ENCODE assay signal across 9 cellular contexts in genomic region chr5:181259974-181260719, GRCh38. TPM values are rescaled to one million over a fixed set of nuclear protein-coding genes. Genes with fewer than 3 reads are reported as not detected.
DNase-seq lines count a peak whose midpoint lies in the region; ATAC-seq and TF ChIP-seq lines count a peak whose summit lies in the region.
"Had no signal": no experiment of that assay in that cellular context is flagged by ENCODE, and none has a peak within 500 bp of the region (broad histone marks: within the 10 kb centered on the region; RNA-seq: fewer than 3 reads in every experiment).

No MANE protein-coding gene starts in this region.

- H2AFZ ChIP-seq in H9 (ENCODE audit: low read length): no peak overlapping the region

- no peaks in the 10 kb centered on the region for H4K20me1 ChIP-seq in H9 (ENCODE audit: control insufficient read depth, insufficient read depth, insufficient read length)

- no peak overlapping the region for H2BK15ac ChIP-seq in H9 (ENCODE audit: low read depth, low read length)

- no peak overlapping the region for H2BK120ac ChIP-seq in H9 (ENCODE audit: low read depth, low read length, poor library complexity, severe bottlenecking)

- H3K9ac ChIP-seq in H9 (ENCODE audit: extremely low read depth, insufficient read length, low read length): peak overlapping the region; percentile 64

- no peak overlapping the region for H4K5ac ChIP-seq in H9 (ENCODE audit: insufficient read length, low read depth, low read length)

- H3K36me3 Mint-ChIP-seq in H9 (ENCODE audit: insufficient read depth in 1 of 3, low read depth in 3 of 3): peaks cover 16 to 30% (median 29%) of the 10 kb centered on the region in 3 experiments; a peak in 6 of 7 replicates
- peaks cover 44% of the 10 kb centered on the region for H3K36me3 Mint-ChIP-seq in activated B cell treated with CpG ODN at 0.5 μM for 24 hours (ENCODE audit: low read depth)
- H3K36me3 Mint-ChIP-seq in stimulated activated memory B cell treated with anti-CD40 and anti-IgM and Interleukin-4, amounts not matched to agents 10 μg/mL and 1 μg/mL and 100 μg/mL, for 72 hours: peaks cover 14% of the 10 kb centered on the region

- H3K18ac ChIP-seq in H9 (ENCODE audit: insufficient read length, low read depth, low read length): no peak overlapping the region

- H3K27me3 Mint-ChIP-seq in H9 (ENCODE audit: low read depth) (no peaks in the 10 kb centered on the region), activated B cell treated with CpG ODN at 0.5 μM for 24 hours (no peaks in the 10 kb centered on the region)
- H3K27me3 Mint-ChIP-seq in stimulated activated memory B cell treated with anti-CD40 and anti-IgM and Interleukin-4, amounts not matched to agents 10 μg/mL and 1 μg/mL and 100 μg/mL, for 72 hours: no peaks in the 10 kb centered on the region

- ATAC-seq in activated B cell treated with CpG ODN at 0.5 μM for 24 hours (ENCODE audit: low read depth) (no peak), HG03095 (IDR thresholded peaks at IDR 0.05; ENCODE audit: unreplicated experiment) (no peak), GM21447 (IDR thresholded peaks at IDR 0.05; ENCODE audit: unreplicated experiment) (no peak)
- no peak for ATAC-seq in stimulated activated memory B cell treated with anti-CD40 and anti-IgM and Interleukin-4, amounts not matched to agents 10 μg/mL and 1 μg/mL and 100 μg/mL, for 72 hours

- H3K4me1 ChIP-seq in H9 (ENCODE audit: insufficient read depth, low read length) (peaks cover 2% of the 10 kb centered on the region; the same call in 1 of the 2 replicates), iPS DF 6.9 (ENCODE audit: control insufficient read depth, insufficient read depth, low read length) (peaks cover 2% of the 10 kb centered on the region; the same call in 1 of the 2 replicates)

- H3K79me1 ChIP-seq in H9 (ENCODE audit: insufficient read depth, low read depth, low read length, poor library complexity, severe bottlenecking): peaks cover 4% of the 10 kb centered on the region

- peaks cover 24% of the 10 kb centered on the region in 2 experiments for H3K4me1 Mint-ChIP-seq in H9
- peaks cover 53% of the 10 kb centered on the region for H3K4me1 Mint-ChIP-seq in activated B cell treated with CpG ODN at 0.5 μM for 24 hours
- peaks cover 49% of the 10 kb centered on the region for H3K4me1 Mint-ChIP-seq in stimulated activated memory B cell treated with anti-CD40 and anti-IgM and Interleukin-4, amounts not matched to agents 10 μg/mL and 1 μg/mL and 100 μg/mL, for 72 hours

- no peak overlapping the region for H3K56ac ChIP-seq in H9 (ENCODE audit: insufficient read length, low read depth, low read length)

- H3K4me3 Mint-ChIP-seq in H9 (peak overlapping the region; percentile 89 to 93), activated B cell treated with CpG ODN at 0.5 μM for 24 hours (peak overlapping the region; percentile 98)
- peak overlapping the region; percentile 94 for H3K4me3 Mint-ChIP-seq in stimulated activated memory B cell treated with anti-CD40 and anti-IgM and Interleukin-4, amounts not matched to agents 10 μg/mL and 1 μg/mL and 100 μg/mL, for 72 hours

- no CpG with 5 or more reads among the region's 26 CpGs for WGBS in H9 (ENCODE audit: extremely low coverage, insufficient read length, low lambda C conversion rate)
- no CpG with 5 or more reads among the region's 26 CpGs for WGBS in iPS DF 6.9 (ENCODE audit: insufficient coverage, insufficient read length)

- H3K4me3 ChIP-seq in iPS DF 6.9 (ENCODE audit: low read length): peak overlapping the region; percentile 83; the same call in 1 of the 2 replicates

- no peak overlapping the region for H2BK5ac ChIP-seq in H9 (ENCODE audit: insufficient read length, low read length)

- intact Hi-C loops in activated B cell treated with CpG ODN at 0.5 μM for 24 hours (cut with micrococcal nuclease): loop anchor here (2.0 to 5.0 kb wide), 3 partner anchors 98 to 968 kb away; partner anchors contain the start of genes MAPK9 and MGAT1

- H3K27me3 ChIP-seq in H9 (ENCODE audit: insufficient read depth, low read length) (no peaks in the 10 kb centered on the region), iPS DF 6.9 (ENCODE audit: control insufficient read depth, insufficient read depth, low read length) (no peaks in the 10 kb centered on the region)

- TF ChIP-seq CTCF in H9 (conservative IDR thresholded peaks at IDR 0.05) (no peak), activated B cell treated with CpG ODN at 0.5 μM for 24 hours (IDR thresholded peaks at IDR 0.05) (no peak)

- no peaks in the 10 kb centered on the region for H3K9me3 ChIP-seq in H9 (ENCODE audit: control insufficient read depth, low read depth, low read length)
- H3K9me3 ChIP-seq in iPS DF 6.9 (ENCODE audit: control insufficient read depth, insufficient read depth, low read length): no peaks in the 10 kb centered on the region

- H2BK12ac ChIP-seq in H9 (ENCODE audit: insufficient read length, low read depth, low read length): no peak overlapping the region

- H3K23ac ChIP-seq in H9 (ENCODE audit: insufficient read length, low read depth, low read length): no peak overlapping the region

- H3K27ac Mint-ChIP-seq in H9 (peak overlapping the region; percentile 68 to 96 (median 70); a peak in 5 of 7 replicates), activated B cell treated with CpG ODN at 0.5 μM for 24 hours (peak overlapping the region; percentile 96)
- H3K27ac Mint-ChIP-seq in stimulated activated memory B cell treated with anti-CD40 and anti-IgM and Interleukin-4, amounts not matched to agents 10 μg/mL and 1 μg/mL and 100 μg/mL, for 72 hours: peak overlapping the region; percentile 91

- no peaks in the 10 kb centered on the region for H3K9me3 Mint-ChIP-seq in H9
- H3K9me3 Mint-ChIP-seq in activated B cell treated with CpG ODN at 0.5 μM for 24 hours: no peaks in the 10 kb centered on the region
- no peaks in the 10 kb centered on the region for H3K9me3 Mint-ChIP-seq in stimulated activated memory B cell treated with anti-CD40 and anti-IgM and Interleukin-4, amounts not matched to agents 10 μg/mL and 1 μg/mL and 100 μg/mL, for 72 hours

- CTCF ChIA-PET in activated B cell treated with CpG ODN at 0.5 μM for 24 hours (lab: Charles Lee) (interaction anchor here (1.3 to 1.5 kb wide), 3 partner anchors 9 to 76 kb away, joined by 3 to 7 read pairs (median 5); no protein-coding TSS in a partner anchor), HEK293T (lab: Yijun Ruan, JAX) (interaction anchor here (0.6 to 1.4 kb wide), 4 partner anchors 8 to 93 kb away, joined by 4 to 5 read pairs (median 4); partner anchors contain the start of gene TRIM41)

- POLR2A ChIA-PET in activated B cell treated with CpG ODN at 0.5 μM for 24 hours (lab: Charles Lee) (interaction anchor here (0.6 to 5.7 kb wide), 18 partner anchors 9 to 1451 kb away, joined by 4 to 144 read pairs (median 15); partner anchors contain the start of genes RACK1, TRIM41 and ZFP62), HEK293T (lab: Yijun Ruan, JAX) (interaction anchor here (0.6 to 4.0 kb wide), 13 partner anchors 10 to 450 kb away, joined by 3 to 73 read pairs (median 5); partner anchors contain the start of genes RACK1 and TRIM41)

- DNase-seq in H9: peak; percentile 23
- DNase-seq in activated B cell treated with CpG ODN at 0.5 μM for 24 hours: no peak
- DNase-seq in iPS DF 6.9 (ENCODE audit: low read depth, low spot score): no peak
- DNase-seq in HEK293T (ENCODE audit: extremely low spot score): no peak
- no peak for DNase-seq in NCI-H2171 (lab: John Stamatoyannopoulos, UW)
- DNase-seq: NCI-H187 treated with DMSO at 0.1 percent for 48 hours had no signal

- no peak overlapping the region for H2AK5ac ChIP-seq in H9 (ENCODE audit: insufficient read length, low read length)

- H2BK20ac ChIP-seq in H9 (ENCODE audit: low read depth, low read length, poor library complexity, severe bottlenecking): no peak overlapping the region

- no peak overlapping the region for H3K4ac ChIP-seq in H9 (ENCODE audit: low read depth, low read length)

- H3K79me2 ChIP-seq in H9 (ENCODE audit: insufficient read depth, low read length): peaks cover 2% of the 10 kb centered on the region; the same call in 1 of the 2 replicates

- H3T11ph ChIP-seq in H9 (ENCODE audit: low read length): no peak overlapping the region

- H3K27ac ChIP-seq in H9 (ENCODE audit: insufficient read length, low read depth, low read length): no peak overlapping the region
- no peak overlapping the region for H3K27ac ChIP-seq in iPS DF 6.9 (ENCODE audit: low read length)

- peak overlapping the region; percentile 99 for H3K4me2 ChIP-seq in H9 (ENCODE audit: insufficient read depth, insufficient read length, low read length)

- H3K36me3 ChIP-seq in iPS DF 6.9 (ENCODE audit: control insufficient read depth, insufficient read depth, low read length): peaks cover 3% of the 10 kb centered on the region; the same call in 1 of the 2 replicates

- H3K14ac ChIP-seq in H9 (ENCODE audit: insufficient read depth, low read length): no peak overlapping the region; the same call in 1 of the 2 replicates

- H4K8ac ChIP-seq in H9 (replicated peaks; ENCODE audit: insufficient read length, low read depth, low read length): no peak overlapping the region

- H4K91ac ChIP-seq in H9 (ENCODE audit: insufficient read length, low read depth, low read length): no peak overlapping the region

- H3K23me2 ChIP-seq in H9 (ENCODE audit: insufficient read length, low read depth, low read length, poor library complexity, severe bottlenecking): peaks cover 17% of the 10 kb centered on the region

TF ChIP-seq in HEK293T, 16 proteins besides CTCF, POLR2A, EP300 and RAD21 (continues in another document):
- TF ChIP-seq L3MBTL2 (conservative IDR thresholded peaks at IDR 0.05) (no peak), ZNF384 (IDR thresholded peaks at IDR 0.05) (no peak), TARDBP (IDR thresholded peaks at IDR 0.05) (no peak), ELF4 (IDR thresholded peaks at IDR 0.05) (no peak), SUZ12 (IDR thresholded peaks at IDR 0.05) (no peak), NFRKB (IDR thresholded peaks at IDR 0.05) (no peak), PKNOX1 (IDR thresholded peaks at IDR 0.05) (no peak), FOXK2 (IDR thresholded peaks at IDR 0.05) (no peak), FOXA1 (IDR thresholded peaks at IDR 0.05) (no peak)

RNA-seq across cellular contexts. Expression of gene TRIM52, which starts 0.8 kb away (rescaled TPM):
- total RNA-seq in H9 (2021) (5.1 and 5.7 TPM in 2 replicates), activated B cell treated with CpG ODN at 0.5 μM for 24 hours (30.9 and 36.9 TPM in 2 replicates)

RNA-seq across cellular contexts. Expression of gene RACK1, which starts 16.4 kb away (rescaled TPM):
- total RNA-seq in H9 (2021): 2,548 and 2,552 TPM in 2 replicates
- 2,528 and 2,812 TPM in 2 replicates for total RNA-seq in activated B cell treated with CpG ODN at 0.5 μM for 24 hours

RNA-seq across cellular contexts. Expression of gene TRIM41, which starts 37.1 kb away (rescaled TPM):
- total RNA-seq in H9 (2021) (33.5 and 34.2 TPM in 2 replicates), activated B cell treated with CpG ODN at 0.5 μM for 24 hours (34.9 and 39.6 TPM in 2 replicates)

RNA-seq across cellular contexts. Expression of gene TRIM7, which starts 55.2 kb away (rescaled TPM):
- total RNA-seq in H9 (2021) (not detected in 2 replicates), activated B cell treated with CpG ODN at 0.5 μM for 24 hours (0.32 and 0.51 TPM in 2 replicates)
